8 cellular contexts compared by ENCODE assay signal in the genomic region with DNA sequence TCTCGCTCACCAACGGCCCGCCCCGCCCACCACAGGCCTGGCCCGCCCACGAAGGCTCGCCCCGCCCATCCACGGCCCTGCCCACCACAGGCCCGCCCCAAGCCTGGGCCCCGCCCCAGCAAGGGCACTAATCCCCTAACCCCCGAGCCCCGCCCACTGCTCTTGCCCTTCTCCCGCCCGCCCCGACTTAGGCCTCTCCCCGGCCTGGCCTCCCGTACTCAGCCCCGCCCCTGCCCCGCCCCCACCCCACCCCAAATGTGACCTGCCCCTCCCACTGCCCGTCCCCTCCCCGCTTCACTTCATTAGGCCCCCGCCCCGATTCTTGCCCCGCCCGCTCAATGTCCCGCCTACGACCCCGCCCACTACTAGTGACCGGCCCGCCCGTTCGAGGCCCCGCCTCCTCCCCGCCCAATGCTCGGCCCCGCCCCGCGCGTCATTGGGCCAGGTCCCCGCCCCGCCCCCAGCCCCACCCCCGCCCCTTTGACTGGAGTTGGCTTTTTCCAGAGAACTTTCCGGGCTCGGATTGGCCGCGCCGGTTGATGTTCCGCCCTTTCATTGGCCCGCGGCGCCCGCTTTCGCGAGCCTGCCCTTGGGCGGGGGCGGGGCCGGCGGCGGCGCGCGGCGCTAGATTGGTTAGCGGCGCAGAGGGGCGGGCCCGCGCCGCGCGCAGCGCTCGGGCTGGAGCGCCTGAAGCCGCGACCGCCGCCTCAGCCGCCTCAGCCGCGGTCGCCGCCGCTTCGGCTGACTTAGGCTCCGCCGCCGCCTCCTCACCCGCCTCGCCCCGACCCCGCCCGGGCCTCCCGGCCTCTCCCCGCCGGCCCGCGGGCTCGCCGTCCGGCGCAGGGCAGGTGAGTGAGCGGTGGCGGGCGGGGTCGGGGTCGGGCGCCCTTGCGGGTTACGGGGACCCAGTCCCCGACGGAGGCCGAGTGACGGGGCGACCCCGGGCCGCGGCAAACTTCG. TPM values are rescaled to one million over a fixed set of nuclear protein-coding genes. Genes with fewer than 3 reads are reported as not detected.
DNase-seq lines count a peak whose midpoint lies in the region; ATAC-seq, FAIRE-seq and TF ChIP-seq lines count a peak whose summit lies in the region.

A gene (plus strand): TSS at position 705 of the 960 bp plus-strand sequence. CDS start 206,361 bp downstream, outside the sequence.

- peaks cover 6% of the 10 kb centered on the region for H3K4me1 Mint-ChIP-seq in central memory CD8-positive, alpha-beta T cell

- H3K36me3 ChIP-seq in kidney (ENCODE audit: control insufficient read depth in 1 of 2, insufficient read depth in 2 of 2, low read length in 2 of 2), result no peaks in the 10 kb centered on the region

- no peak for FAIRE-seq in kidney (lab: Jason Lieb, UNC)

- no peak within 1 kb of the TSS for H3K27ac ChIP-seq in kidney (ENCODE audit: low read depth in 2 of 2, low read length in 2 of 2)

- H3K4me3 ChIP-seq in kidney (ENCODE audit: low read length in 2 of 2), result no peak within 1 kb of the TSS

- H3K4me3 Mint-ChIP-seq in central memory CD8-positive, alpha-beta T cell, result peak within 1 kb of the TSS; percentile 46

- H3K4me1 ChIP-seq in kidney (ENCODE audit: control insufficient read depth in 1 of 2, insufficient read depth in 1 of 2, low read depth in 1 of 2, low read length in 2 of 2), result peaks cover 0 to 2% of the 10 kb centered on the region in 2 donors

- no peak within 1 kb of the TSS for H3K27ac Mint-ChIP-seq in central memory CD8-positive, alpha-beta T cell (ENCODE audit: low read depth)

- H3K27me3 Mint-ChIP-seq in central memory CD8-positive, alpha-beta T cell, result peaks cover 41% of the 10 kb centered on the region

- TF ChIP-seq CTCF in kidney (IDR thresholded peaks at IDR 0.05; ENCODE audit: borderline replicate concordance, extremely low read depth, insufficient read depth), result no peak

- intact Hi-C loops in kidney (cut with DNase I), result no loop called here

- peaks cover 7% of the 10 kb centered on the region for H3K36me3 Mint-ChIP-seq in central memory CD8-positive, alpha-beta T cell (ENCODE audit: insufficient read depth)

- ATAC-seq in GM18502 (IDR thresholded peaks at IDR 0.05; ENCODE audit: poor library complexity, unreplicated experiment) (peak; percentile 69), HG02973 (IDR thresholded peaks at IDR 0.05; ENCODE audit: unreplicated experiment) (peak; percentile 69)
- peak; percentile 70 for ATAC-seq in central memory CD8-positive, alpha-beta T cell (replicated peaks; ENCODE audit: extremely low read depth, poor library complexity, severe bottlenecking)

- H3K9me3 ChIP-seq in kidney (ENCODE audit: control insufficient read depth in 1 of 2, low read length in 2 of 2), result peaks cover 0 to 3% of the 10 kb centered on the region in 2 donors

- DNase-seq in NCI-H2171 treated with DMSO at 0.1 percent for 48 hours (lab: John Stamatoyannopoulos, UW) (peak; percentile 96), kidney (peak; percentile 100), HPDE6-E6E7 (ENCODE audit: extremely low spot score) (no peak)
- peak; percentile 97 for DNase-seq in activated CD4-positive, CD25-positive, alpha-beta regulatory T cell treated with anti-CD3 and anti-CD28 coated beads, Interleukin-2, amount 50 U/mL, for 72 hours
- peak; percentile 60 to 75 for DNase-seq in central memory CD8-positive, alpha-beta T cell (ENCODE audit: low spot score in 2 of 2)
- peak; percentile 98 for DNase-seq in stimulated activated CD4-positive, alpha-beta T cell treated with anti-CD3 and anti-CD28 coated beads, Interleukin-15, amount 100 ng/mL, for 24 hours

- peaks cover 5% of the 10 kb centered on the region for H3K9me3 Mint-ChIP-seq in central memory CD8-positive, alpha-beta T cell

- H3K9ac ChIP-seq in kidney (ENCODE audit: low read length in 2 of 2), result no peak within 1 kb of the TSS

RNA-seq across cellular contexts. Expression of the gene that starts here (rescaled TPM):
- total RNA-seq in kidney, result 5.4 TPM
- 2.3 TPM for polyA plus RNA-seq in kidney (ENCODE audit: insufficient read depth, low read depth, low replicate concordance)
